ENCODE assay signal across 10 cellular contexts in the genomic region with DNA sequence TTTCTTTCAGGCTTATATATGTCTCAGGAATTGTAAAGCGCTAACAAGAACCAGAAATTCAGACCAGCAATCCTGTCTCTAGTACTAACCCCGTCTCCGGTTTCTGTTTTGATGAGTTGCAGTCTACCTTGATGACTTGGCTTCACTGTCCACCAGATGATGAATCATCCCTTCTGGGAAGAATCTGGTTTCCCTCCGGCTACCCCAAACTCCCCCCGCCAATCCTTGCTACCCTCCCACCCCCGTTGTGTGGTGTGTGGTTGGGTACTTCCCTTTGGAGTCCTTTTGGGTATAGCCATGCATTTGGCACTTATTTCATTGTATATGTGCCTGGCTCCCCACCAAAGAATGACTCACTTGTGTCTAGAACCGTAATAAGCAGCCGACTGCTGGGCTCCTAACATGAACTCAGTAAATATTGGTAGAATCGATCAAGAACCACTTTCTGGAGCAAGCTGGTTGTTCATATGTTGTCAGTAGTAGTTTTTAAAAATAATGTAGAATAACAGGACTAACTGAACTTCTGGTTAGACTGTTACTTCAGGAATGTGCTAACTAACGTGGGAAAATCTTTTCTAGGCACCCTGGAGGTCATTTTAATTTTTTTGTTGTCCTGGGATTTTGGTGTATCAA. TPM values are rescaled to one million over a fixed set of nuclear protein-coding genes. Genes with fewer than 3 reads are reported as not detected.
DNase-seq lines count a peak whose midpoint lies in the region; ATAC-seq and TF ChIP-seq lines count a peak whose summit lies in the region.
"Had no signal": no experiment of that assay in that cellular context is flagged by ENCODE, and none has a peak within 500 bp of the region (broad histone marks: within the 10 kb centered on the region; RNA-seq: fewer than 3 reads in every experiment).

No MANE protein-coding gene starts in this region.

- H3F3A ChIP-seq in MM.1S (ENCODE audit: insufficient read depth, low read length): no peaks in the 10 kb centered on the region

- H3K79me2 ChIP-seq in MM.1S (ENCODE audit: low read length): no peaks in the 10 kb centered on the region

- peaks cover 8% of the 10 kb centered on the region for H3K4me1 Mint-ChIP-seq in activated T-cell treated with anti-CD3 and anti-CD28 coated beads, Interleukin-2, amount 50 U/mL, for 24 hours (ENCODE audit: low read depth)
- H3K4me1 Mint-ChIP-seq: activated B cell treated with CpG ODN at 0.5 μM for 24 hours had no signal

- peaks cover 30% of the 10 kb centered on the region for H3K27me3 Mint-ChIP-seq in activated T-cell treated with anti-CD3 and anti-CD28 coated beads, Interleukin-2, amount 50 U/mL, for 24 hours

- H3K4me1 ChIP-seq in stomach: peaks cover 15 to 52% (median 26%) of the 10 kb centered on the region in 4 donors
- H3K4me1 ChIP-seq in MM.1S (ENCODE audit: low read length): no peaks in the 10 kb centered on the region

- no peaks in the 10 kb centered on the region for H3K36me3 Mint-ChIP-seq in activated T-cell treated with anti-CD3 and anti-CD28 coated beads, Interleukin-2, amount 50 U/mL, for 24 hours (ENCODE audit: low read depth)

- H3K4me3 Mint-ChIP-seq in activated T-cell treated with anti-CD3 and anti-CD28 coated beads, Interleukin-2, amount 50 U/mL, for 24 hours: no peak overlapping the region
- H3K4me3 Mint-ChIP-seq: activated B cell treated with CpG ODN at 0.5 μM for 24 hours had no signal

- ATAC-seq in GM18858 (IDR thresholded peaks at IDR 0.05; ENCODE audit: unreplicated experiment) (no peak), HG02798 (IDR thresholded peaks at IDR 0.05; ENCODE audit: poor library complexity, unreplicated experiment) (no peak)

- H3K9me2 ChIP-seq in MM.1S (replicated peaks; ENCODE audit: insufficient read depth, low read length): no peaks in the 10 kb centered on the region

- no peaks in the 10 kb centered on the region for H3K9me3 Mint-ChIP-seq in activated T-cell treated with anti-CD3 and anti-CD28 coated beads, Interleukin-2, amount 50 U/mL, for 24 hours
- H3K9me3 Mint-ChIP-seq: activated B cell treated with CpG ODN at 0.5 μM for 24 hours had no signal

- no peak overlapping the region for H3K4me2 ChIP-seq in MM.1S (ENCODE audit: low read depth, low read length)

- no peaks in the 10 kb centered on the region for H3K9me3 ChIP-seq in stomach
- no peaks in the 10 kb centered on the region for H3K9me3 ChIP-seq in MM.1S (replicated peaks; ENCODE audit: insufficient read depth, low read length)

- H3K27me3 ChIP-seq in stomach (no peaks in the 10 kb centered on the region), MM.1S (replicated peaks; ENCODE audit: insufficient read depth, low read length) (no peaks in the 10 kb centered on the region)

- H4K20me1 ChIP-seq in MM.1S (ENCODE audit: insufficient read depth, low read length): no peaks in the 10 kb centered on the region

- intact Hi-C loops in stomach (cut with DNase I; ENCODE audit: low total_unique reads): no loop called here

- TF ChIP-seq EP300 in stomach (IDR thresholded peaks at IDR 0.05): no peak

- WGBS in stomach, 5 donors: 48 to 65% (median 56%) methylated on average over 10 of the region's 10 CpGs

- no peak for TF ChIP-seq POLR2A in stomach (IDR thresholded peaks at IDR 0.05)

- H3K9ac ChIP-seq in MM.1S (ENCODE audit: low read length): no peak overlapping the region

- H2AFZ ChIP-seq in MM.1S (ENCODE audit: low read length): no peak overlapping the region

- H3K36me3 ChIP-seq in stomach: no peaks in the 10 kb centered on the region
- H3K36me3 ChIP-seq in MM.1S (replicated peaks; ENCODE audit: insufficient read depth, low read length): no peaks in the 10 kb centered on the region

- H3K4me3 ChIP-seq in stomach (no peak overlapping the region), MM.1S (ENCODE audit: low read length) (no peak overlapping the region)

- H3K27ac Mint-ChIP-seq in activated T-cell treated with anti-CD3 and anti-CD28 coated beads, Interleukin-2, amount 50 U/mL, for 24 hours: no peak overlapping the region
- H3K27ac Mint-ChIP-seq: activated B cell treated with CpG ODN at 0.5 μM for 24 hours had no signal

- H3K27ac ChIP-seq in stomach (peak overlapping the region in 4 of 5 donors; percentile 42 to 79 (median 64)), MM.1S (ENCODE audit: low read length) (no peak overlapping the region)

- DNase-seq in activated T-cell treated with anti-CD3 and anti-CD28 coated beads, Interleukin-2, amount 50 U/mL, for 48 hours: peak; percentile 50 to 55
- DNase-seq in activated T-cell treated with anti-CD3 and anti-CD28 coated beads, Interleukin-2, amount 50 U/mL, for 24 hours: no peak
- DNase-seq in RPMI7951 (ENCODE audit: low read depth) (peak; percentile 99), fibroblast of peridontal ligament (ENCODE audit: extremely low read depth) (peak; percentile 99), stomach (no peak), MM.1S (no peak)
- DNase-seq: activated B cell treated with CpG ODN at 0.5 μM for 24 hours, retina had no signal

- TF ChIP-seq CTCF in stomach (IDR thresholded peaks at IDR 0.05) (no peak), MM.1S (IDR thresholded peaks at IDR 0.05; ENCODE audit: low read length) (no peak)

RNA-seq across cellular contexts. Expression of a gene that starts 8.3 kb away (rescaled TPM):
- total RNA-seq in RPMI7951 (2014; rRNA removed; shearing (Covaris generic)): 976 and 1,163 TPM in 2 replicates
- 100 to 1,000 TPM in 1 of 5 donors, 10 to 100 TPM in 4; 24.5 to 180 (median 70.1) TPM for total RNA-seq in stomach
- polyA plus RNA-seq in stomach: 100 to 1,000 TPM in 1 of 3 donors, 10 to 100 TPM in 2; 43.5 to 116 (median 54.4) TPM

Comparison
In these comparisons a context has a peak if more than half of its experiments do, and no peak if none do; other contexts are left out.
1. DNase-seq: peak in activated T-cell treated with anti-CD3 and anti-CD28 coated beads, Interleukin-2, amount 50 U/mL, for 48 hours (2 of 2), RPMI7951 (single experiment) and fibroblast of peridontal ligament (single experiment); none in activated T-cell treated with anti-CD3 and anti-CD28 coated beads, Interleukin-2, amount 50 U/mL, for 24 hours (single experiment), stomach (single experiment) and MM.1S (single experiment).